ENCODE assay signal across 16 cellular contexts in the genomic region with DNA sequence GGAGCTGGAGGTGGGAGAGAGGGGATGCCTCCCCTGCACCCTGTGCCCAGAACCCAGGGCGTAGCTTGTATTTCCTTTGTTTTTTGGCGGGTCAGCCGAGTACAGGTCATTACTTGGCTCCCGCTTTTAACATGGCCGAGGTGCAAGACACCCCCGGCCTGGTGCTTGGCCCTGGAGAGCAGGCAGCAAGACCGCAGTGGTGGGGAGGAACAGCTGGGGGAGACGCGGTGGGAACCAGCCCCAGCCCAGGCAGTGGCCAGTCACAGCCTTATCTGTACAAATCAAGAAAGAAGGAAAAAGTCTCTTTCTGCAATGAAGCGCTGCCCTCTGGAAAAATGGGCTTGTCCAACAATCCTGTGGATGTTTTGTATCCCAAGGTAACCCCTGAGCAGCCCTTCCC.
A peak's percentile ranks its signal among the peaks of the same experiment; 100 is the strongest.
DNase-seq lines count a peak whose midpoint lies in the region; ATAC-seq, FAIRE-seq and TF ChIP-seq lines count a peak whose summit lies in the region.
"Had no signal": no experiment of that assay in that cellular context is flagged by ENCODE, and none has a peak within 500 bp of the region (broad histone marks: within the 10 kb centered on the region; RNA-seq: fewer than 3 reads in every experiment).

No MANE protein-coding gene starts in this region.

- CTCF ChIA-PET in HepG2 (lab: Yijun Ruan, JAX; ENCODE audit: low intra/inter-chr PET ratio, low total read pairs): no interaction called here

- H4K20me1 ChIP-seq in HepG2 (ENCODE audit: insufficient read depth, low read length): no peaks in the 10 kb centered on the region

- no peak for TF ChIP-seq RAD21 in HepG2 (CRISPR knock-in tag; IDR thresholded peaks at IDR 0.05)

- no peaks in the 10 kb centered on the region for H3K27me3 Mint-ChIP-seq in effector memory CD8-positive, alpha-beta T cell
- H3K27me3 Mint-ChIP-seq in stimulated activated memory B cell treated with anti-CD40 and anti-IgM and Interleukin-4, amounts not matched to agents 10 μg/mL and 1 μg/mL and 100 μg/mL, for 72 hours: no peaks in the 10 kb centered on the region

- no peak overlapping the region for H3K4me3 Mint-ChIP-seq in effector memory CD8-positive, alpha-beta T cell
- no peak overlapping the region for H3K4me3 Mint-ChIP-seq in stimulated activated memory B cell treated with anti-CD40 and anti-IgM and Interleukin-4, amounts not matched to agents 10 μg/mL and 1 μg/mL and 100 μg/mL, for 72 hours
- H3K4me3 Mint-ChIP-seq: CD8-positive, alpha-beta T cell had no signal

- peaks cover 9% of the 10 kb centered on the region for H3K36me3 Mint-ChIP-seq in effector memory CD8-positive, alpha-beta T cell (ENCODE audit: insufficient read depth)
- H3K36me3 Mint-ChIP-seq in stimulated activated memory B cell treated with anti-CD40 and anti-IgM and Interleukin-4, amounts not matched to agents 10 μg/mL and 1 μg/mL and 100 μg/mL, for 72 hours: peaks cover 53% of the 10 kb centered on the region

- no peaks in the 10 kb centered on the region for H3K9me3 ChIP-seq in HepG2 (ENCODE audit: low read length)
- no peaks in the 10 kb centered on the region for H3K9me3 ChIP-seq in right lobe of liver
- H3K9me3 ChIP-seq: HAP-1 had no signal

- FAIRE-seq in HepG2 (lab: Jason Lieb, UNC): no peak
- FAIRE-seq: H1 had no signal

- in situ Hi-C loops in HepG2 (cut with HindIII; ENCODE audit: extremely low pct_ligation_motif_present, low pct_unique_long_range_greater_than_20kb): no loop called here

- H3K27me3 ChIP-seq in HepG2 (ENCODE audit: control insufficient read depth in 1 of 2, insufficient read depth in 2 of 2, low read length in 2 of 2): peaks cover 1 to 30% of the 10 kb centered on the region in 2 experiments; a peak in 4 of 5 replicates
- H3K27me3 ChIP-seq in right lobe of liver: no peaks in the 10 kb centered on the region

- H3K9ac ChIP-seq in HepG2 (ENCODE audit: insufficient read depth, low read depth, low read length): no peak overlapping the region

- DNase-seq in HepG2 (ENCODE audit: low spot score): no peak
- no peak for DNase-seq in right lobe of liver
- DNase-seq in ELF-1 (ENCODE audit: low read depth, low spot score): peak; percentile 4
- no peak for DNase-seq in effector memory CD8-positive, alpha-beta T cell
- no peak for DNase-seq in Right ventricle myocardium superior
- DNase-seq in NCI-H2081 (lab: John Stamatoyannopoulos, UW): no peak
- DNase-seq: ACHN; CD8-positive, alpha-beta T cell; COR-L47; DND-41; GF-D8 had no signal

- H3K27ac Mint-ChIP-seq in effector memory CD8-positive, alpha-beta T cell: peak overlapping the region; percentile 61 to 72
- H3K27ac Mint-ChIP-seq in stimulated activated memory B cell treated with anti-CD40 and anti-IgM and Interleukin-4, amounts not matched to agents 10 μg/mL and 1 μg/mL and 100 μg/mL, for 72 hours: peak overlapping the region; percentile 83
- H3K27ac Mint-ChIP-seq: CD8-positive, alpha-beta T cell had no signal

- H3K36me3 ChIP-seq in HepG2 (replicated peaks in 1 of 2; ENCODE audit: control insufficient read depth in 1 of 2, insufficient read depth in 2 of 2, low read length in 2 of 2) (no peaks in the 10 kb centered on the region), right lobe of liver (peaks cover 0 to 4% (median 0%) of the 10 kb centered on the region in 4 donors)
- H3K36me3 ChIP-seq: HAP-1 had no signal

- WGBS in HepG2 (ENCODE audit: low lambda C conversion rate): 71% methylated on average over 7 of the region's 10 CpGs
- WGBS in right lobe of liver (ENCODE audit: insufficient coverage, low coverage, low lambda C conversion rate, missing lambda C conversion rate): 80% methylated on average over 1 of the region's 10 CpGs

- peaks cover 9 to 10% of the 10 kb centered on the region in 2 donors for H3K4me1 Mint-ChIP-seq in effector memory CD8-positive, alpha-beta T cell (ENCODE audit: low read depth in 2 of 2)
- H3K4me1 Mint-ChIP-seq in stimulated activated memory B cell treated with anti-CD40 and anti-IgM and Interleukin-4, amounts not matched to agents 10 μg/mL and 1 μg/mL and 100 μg/mL, for 72 hours: peaks cover 12% of the 10 kb centered on the region

- H3K27ac ChIP-seq in HepG2 (ENCODE audit: extremely low read length, insufficient read depth, low read length): no peak overlapping the region
- H3K27ac ChIP-seq in right lobe of liver: no peak overlapping the region
- H3K27ac ChIP-seq: C4-2B had no signal

- POLR2A ChIA-PET in HepG2 (lab: Yijun Ruan, JAX): no interaction called here

- H3K4me1 ChIP-seq in HepG2 (ENCODE audit: insufficient read depth, low read length): no peaks in the 10 kb centered on the region
- H3K4me1 ChIP-seq in right lobe of liver: no peaks in the 10 kb centered on the region

- no peak overlapping the region for H3K4me3 ChIP-seq in HepG2 (replicated peaks in 1 of 3; ENCODE audit: insufficient read depth in 1 of 3, low read depth in 2 of 3, low read length in 3 of 3)
- no peak overlapping the region for H3K4me3 ChIP-seq in right lobe of liver
- H3K4me3 ChIP-seq: HAP-1 had no signal

- H3K9me3 Mint-ChIP-seq in effector memory CD8-positive, alpha-beta T cell: no peaks in the 10 kb centered on the region
- no peaks in the 10 kb centered on the region for H3K9me3 Mint-ChIP-seq in stimulated activated memory B cell treated with anti-CD40 and anti-IgM and Interleukin-4, amounts not matched to agents 10 μg/mL and 1 μg/mL and 100 μg/mL, for 72 hours
- H3K9me3 Mint-ChIP-seq: CD8-positive, alpha-beta T cell had no signal

- no peak overlapping the region for H3K4me2 ChIP-seq in HepG2 (ENCODE audit: low read depth, low read length)

- no peak overlapping the region for H2AFZ ChIP-seq in HepG2 (ENCODE audit: low read length)

- no peak for TF ChIP-seq EP300 in HepG2 (IDR thresholded peaks at IDR 0.05; ENCODE audit: low read depth in 2 of 2, low read length in 2 of 2)
- no peak for TF ChIP-seq EP300 in HepG2 (CRISPR knock-in tag; IDR thresholded peaks at IDR 0.05; ENCODE audit: borderline replicate concordance)

- 0 out of 3 replicates have a peak, but pooled peaks have one; percentile 8 for ATAC-seq in HepG2
- ATAC-seq in right lobe of liver: no peak
- no peak for ATAC-seq in effector memory CD8-positive, alpha-beta T cell (replicated peaks)
- ATAC-seq in stimulated activated memory B cell treated with anti-CD40 and anti-IgM and Interleukin-4, amounts not matched to agents 10 μg/mL and 1 μg/mL and 100 μg/mL, for 72 hours: no peak
- no peak for ATAC-seq in HG02610 (IDR thresholded peaks at IDR 0.05; ENCODE audit: unreplicated experiment)
- no peak for ATAC-seq in Right ventricle myocardium superior (ENCODE audit: poor library complexity)
- ATAC-seq: CD8-positive, alpha-beta T cell had no signal

- TF ChIP-seq CTCF in HepG2 (CRISPR knock-in tag; IDR thresholded peaks at IDR 0.05) (no peak), right lobe of liver (IDR thresholded peaks at IDR 0.05) (no peak)

- no peaks in the 10 kb centered on the region for H3K79me2 ChIP-seq in HepG2 (ENCODE audit: insufficient read depth, low read length)

- intact Hi-C loops in HepG2 (cut with micrococcal nuclease; ENCODE audit: unreplicated experiment): no loop called here
- intact Hi-C loops in right lobe of liver (cut with DNase I): no loop called here
- intact Hi-C loops in Right ventricle myocardium superior (cut with DNase I): no loop called here

- no TSS peak for BruUV-seq in HepG2 (replicated peaks; lab: Mats Ljungman, UMichigan)

- TF ChIP-seq POLR2A in HepG2 (IDR thresholded peaks at IDR 0.05; ENCODE audit: insufficient read depth in 1 of 2, low read depth in 2 of 2, low read length in 2 of 2) (no peak), right lobe of liver (IDR thresholded peaks at IDR 0.05) (no peak)

TF ChIP-seq in HepG2, 621 proteins besides CTCF, POLR2A, EP300 and RAD21:
- no peak for TF ChIP-seq RXRB (CRISPR knock-in tag; IDR thresholded peaks at IDR 0.05; ENCODE audit: borderline replicate concordance)
